ENCODE assay signal across 12 cellular contexts in genomic region chr1:67285780-67286488, GRCh38. TPM values are rescaled to one million over a fixed set of nuclear protein-coding genes. Genes with fewer than 3 reads are reported as not detected.
A peak's percentile ranks its signal among the peaks of the same experiment; 100 is the strongest.
DNase-seq lines count a peak whose midpoint lies in the region; ATAC-seq lines count a peak whose summit lies in the region.
"Had no signal": no experiment of that assay in that cellular context is flagged by ENCODE, and none has a peak within 500 bp of the region (broad histone marks: within the 10 kb centered on the region; RNA-seq: fewer than 3 reads in every experiment).

No MANE protein-coding gene starts in this region.

- ATAC-seq in HG02840 (IDR thresholded peaks at IDR 0.05; ENCODE audit: low FRiP score, unreplicated experiment): peak; percentile 74
- ATAC-seq in stimulated activated naive CD8-positive, alpha-beta T cell treated with anti-CD3 and anti-CD28 coated beads, Interleukin-15, amount 100 ng/mL, for 72 hours: peak; percentile 99
- ATAC-seq: left ventricle myocardium superior had no signal

- no peaks in the 10 kb centered on the region for H3K36me3 Mint-ChIP-seq in activated naive CD4-positive, alpha-beta T cell treated with anti-CD3 and anti-CD28 coated beads, Interleukin-2, amount 50 U/mL, for 24 hours
- H3K36me3 Mint-ChIP-seq in T-helper 1 cell treated with Interleukin-12 subunit alpha and Interleukin-12 subunit beta and Interleukin-4 antibody, amounts not matched to agents 30 μg/mL and 1 μg/mL, for 36 hours (ENCODE audit: low read depth): peaks cover 20% of the 10 kb centered on the region

- H3K27me3 Mint-ChIP-seq in activated naive CD4-positive, alpha-beta T cell treated with anti-CD3 and anti-CD28 coated beads, Interleukin-2, amount 50 U/mL, for 24 hours: no peaks in the 10 kb centered on the region
- no peaks in the 10 kb centered on the region for H3K27me3 Mint-ChIP-seq in T-helper 1 cell treated with Interleukin-12 subunit alpha and Interleukin-12 subunit beta and Interleukin-4 antibody, amounts not matched to agents 30 μg/mL and 1 μg/mL, for 36 hours (ENCODE audit: low read depth)
- H3K27me3 Mint-ChIP-seq in stimulated activated naive CD8-positive, alpha-beta T cell treated with anti-CD3 and anti-CD28 coated beads, Interleukin-15, amount 100 ng/mL, for 72 hours: no peaks in the 10 kb centered on the region

- H3K4me1 Mint-ChIP-seq in activated naive CD4-positive, alpha-beta T cell treated with anti-CD3 and anti-CD28 coated beads, Interleukin-2, amount 50 U/mL, for 24 hours: peaks cover 26% of the 10 kb centered on the region
- peaks cover 45% of the 10 kb centered on the region for H3K4me1 Mint-ChIP-seq in T-helper 1 cell treated with Interleukin-12 subunit alpha and Interleukin-12 subunit beta and Interleukin-4 antibody, amounts not matched to agents 30 μg/mL and 1 μg/mL, for 36 hours (ENCODE audit: low read depth)
- H3K4me1 Mint-ChIP-seq in stimulated activated naive CD8-positive, alpha-beta T cell treated with anti-CD3 and anti-CD28 coated beads, Interleukin-15, amount 100 ng/mL, for 72 hours: peaks cover 68% of the 10 kb centered on the region

- peaks cover under 1% of the 10 kb centered on the region for H3K9me3 Mint-ChIP-seq in activated naive CD4-positive, alpha-beta T cell treated with anti-CD3 and anti-CD28 coated beads, Interleukin-2, amount 50 U/mL, for 24 hours
- peaks cover 2% of the 10 kb centered on the region for H3K9me3 Mint-ChIP-seq in T-helper 1 cell treated with Interleukin-12 subunit alpha and Interleukin-12 subunit beta and Interleukin-4 antibody, amounts not matched to agents 30 μg/mL and 1 μg/mL, for 36 hours
- peaks cover 5 to 8% of the 10 kb centered on the region in 2 donors for H3K9me3 Mint-ChIP-seq in stimulated activated naive CD8-positive, alpha-beta T cell treated with anti-CD3 and anti-CD28 coated beads, Interleukin-15, amount 100 ng/mL, for 72 hours

- no peak for DNase-seq in activated naive CD4-positive, alpha-beta T cell treated with Interleukin-2 at 50 U/mL for 16 hours
- peak; percentile 48 to 59 for DNase-seq in stimulated activated naive CD8-positive, alpha-beta T cell treated with anti-CD3 and anti-CD28 coated beads, Interleukin-15, amount 100 ng/mL, for 72 hours
- DNase-seq in H4 (ENCODE audit: low spot score) (no peak), NCI-H69 (lab: John Stamatoyannopoulos, UW) (no peak), hypothalamus (lab: John Stamatoyannopoulos, UW) (no peak)
- DNase-seq: H9, left ventricle myocardium superior, NCI-H2107 had no signal

- H3K4me3 Mint-ChIP-seq in activated naive CD4-positive, alpha-beta T cell treated with anti-CD3 and anti-CD28 coated beads, Interleukin-2, amount 50 U/mL, for 24 hours: no peak overlapping the region
- no peak overlapping the region for H3K4me3 Mint-ChIP-seq in T-helper 1 cell treated with Interleukin-12 subunit alpha and Interleukin-12 subunit beta and Interleukin-4 antibody, amounts not matched to agents 30 μg/mL and 1 μg/mL, for 36 hours
- peak overlapping the region; percentile 49 to 61 for H3K4me3 Mint-ChIP-seq in stimulated activated naive CD8-positive, alpha-beta T cell treated with anti-CD3 and anti-CD28 coated beads, Interleukin-15, amount 100 ng/mL, for 72 hours
- H3K4me3 Mint-ChIP-seq: H9 had no signal

- H3K27ac Mint-ChIP-seq in activated naive CD4-positive, alpha-beta T cell treated with anti-CD3 and anti-CD28 coated beads, Interleukin-2, amount 50 U/mL, for 24 hours: peak overlapping the region; percentile 90
- peak overlapping the region; percentile 2 for H3K27ac Mint-ChIP-seq in T-helper 1 cell treated with Interleukin-12 subunit alpha and Interleukin-12 subunit beta and Interleukin-4 antibody, amounts not matched to agents 30 μg/mL and 1 μg/mL, for 36 hours
- peak overlapping the region; percentile 97 to 99 for H3K27ac Mint-ChIP-seq in stimulated activated naive CD8-positive, alpha-beta T cell treated with anti-CD3 and anti-CD28 coated beads, Interleukin-15, amount 100 ng/mL, for 72 hours
- H3K27ac Mint-ChIP-seq: H9 had no signal

RNA-seq across cellular contexts. Expression of gene IL12RB2, which starts 21.7 kb away (rescaled TPM):
- not detected in 2 replicates for total RNA-seq in H4 (2014; rRNA removed; shearing (Covaris generic))
- total RNA-seq: dermis microvascular lymphatic vessel endothelial cell had no signal

Comparison
In these comparisons a context has a peak if more than half of its experiments do, and no peak if none do; other contexts are left out.
1. H3K27ac Mint-ChIP-seq: peak in every context shown above with its lines; median percentile 98 in stimulated activated naive CD8-positive, alpha-beta T cell treated with anti-CD3 and anti-CD28 coated beads, Interleukin-15, amount 100 ng/mL, for 72 hours; 90 in activated naive CD4-positive, alpha-beta T cell treated with anti-CD3 and anti-CD28 coated beads, Interleukin-2, amount 50 U/mL, for 24 hours; 2 in T-helper 1 cell treated with Interleukin-12 subunit alpha and Interleukin-12 subunit beta and Interleukin-4 antibody, amounts not matched to agents 30 μg/mL and 1 μg/mL, for 36 hours.
2. H3K4me3 Mint-ChIP-seq: peak in stimulated activated naive CD8-positive, alpha-beta T cell treated with anti-CD3 and anti-CD28 coated beads, Interleukin-15, amount 100 ng/mL, for 72 hours (2 of 2); none in activated naive CD4-positive, alpha-beta T cell treated with anti-CD3 and anti-CD28 coated beads, Interleukin-2, amount 50 U/mL, for 24 hours (single experiment) and T-helper 1 cell treated with Interleukin-12 subunit alpha and Interleukin-12 subunit beta and Interleukin-4 antibody, amounts not matched to agents 30 μg/mL and 1 μg/mL, for 36 hours (single experiment).
3. DNase-seq: peak in stimulated activated naive CD8-positive, alpha-beta T cell treated with anti-CD3 and anti-CD28 coated beads, Interleukin-15, amount 100 ng/mL, for 72 hours (2 of 2); none in activated naive CD4-positive, alpha-beta T cell treated with Interleukin-2 at 50 U/mL for 16 hours (single experiment), H4 (single experiment), NCI-H69 (single experiment) and hypothalamus (0 of 51).